8 cellular contexts compared by ENCODE assay signal in the genomic region with DNA sequence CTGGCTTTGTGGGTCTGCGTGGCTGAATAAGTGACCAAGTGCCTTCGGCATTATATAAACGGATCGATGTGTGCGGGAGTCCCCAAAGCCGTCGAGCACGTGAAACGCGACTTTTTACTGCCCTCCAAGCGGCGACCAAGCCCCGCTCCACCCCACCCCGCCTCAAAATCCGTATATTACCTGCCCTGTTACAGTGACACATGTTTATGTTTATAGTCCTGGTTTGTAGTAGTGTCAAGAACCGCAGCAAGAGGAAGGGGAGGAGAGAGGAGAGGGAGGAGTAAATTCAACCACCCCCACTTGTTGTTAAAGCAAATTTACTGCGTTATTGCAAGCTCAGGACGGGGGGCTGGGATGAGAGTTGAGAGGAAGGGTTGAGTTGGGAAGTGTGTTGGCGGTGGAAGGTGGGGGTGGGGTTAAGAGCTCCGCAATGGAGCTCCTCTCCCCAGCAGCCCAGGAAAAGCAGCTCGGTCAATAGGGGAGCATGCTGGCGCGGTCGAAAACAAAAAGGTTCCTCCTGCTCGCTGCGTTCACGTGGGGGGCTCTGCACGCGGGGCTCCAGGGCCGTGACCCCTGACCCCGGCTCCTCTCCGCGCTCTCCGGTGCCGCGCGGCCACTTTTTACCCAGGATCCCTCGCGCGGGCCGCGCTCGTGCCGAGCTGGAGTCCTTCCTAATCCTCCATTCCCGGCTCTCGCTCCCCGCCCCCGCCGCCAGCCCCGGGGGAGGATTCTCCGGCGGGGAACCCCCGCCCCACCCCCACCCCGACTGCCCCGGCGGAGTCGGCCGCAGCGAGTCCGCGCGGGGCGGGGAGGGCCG. TPM values are rescaled to one million over a fixed set of nuclear protein-coding genes. Genes with fewer than 3 reads are reported as not detected.
A peak's percentile ranks its signal among the peaks of the same experiment; 100 is the strongest.
DNase-seq lines count a peak whose midpoint lies in the region; ATAC-seq and TF ChIP-seq lines count a peak whose summit lies in the region.

TSS of gene SKIDA1 (minus strand) at position 316 of the 817 bp plus-strand sequence. CDS start 7,860 bp downstream, outside the sequence.

- no peak for TF ChIP-seq CTCF in GM10248 (IDR thresholded peaks at IDR 0.05; ENCODE audit: control extremely low read depth, extremely low read depth, low read depth, missing control alignments)

- POLR2A ChIA-PET in GM10248 (lab: Yijun Ruan, JAX): no interaction called here

- peak; percentile 71 for ATAC-seq in HG02759 (IDR thresholded peaks at IDR 0.05; ENCODE audit: unreplicated experiment)

- CTCF ChIA-PET in GM10248 (lab: Yijun Ruan, JAX): interaction anchor here (1.0 to 1.2 kb wide), 2 partner anchors 9 to 30 kb away, joined by 3 to 4 read pairs; no protein-coding TSS in a partner anchor

- DNase-seq in GM10248 (ENCODE audit: extremely low spot score): peak; percentile 60
- DNase-seq in NCI-H1436 treated with DMSO at 0.1 percent for 48 hours (lab: John Stamatoyannopoulos, UW): peak; percentile 73
- DNase-seq in T-helper 1 cell: peak; percentile 33 to 68 (median 50)
- peak; percentile 92 for DNase-seq in astrocyte of the hippocampus (ENCODE audit: low read depth, low spot score)
- peak; percentile 76 for DNase-seq in hepatic stellate cell (ENCODE audit: low spot score)
- peak; percentile 75 for DNase-seq in pulmonary artery endothelial cell (ENCODE audit: low read depth, low spot score)
- no peak for DNase-seq in HPDE6-E6E7 (ENCODE audit: extremely low spot score)

RNA-seq across cellular contexts. Expression of gene SKIDA1, which starts in this region (rescaled TPM):
- 0.33 and 0.46 TPM in 2 replicates for total RNA-seq in pulmonary artery endothelial cell

Comparison
In these comparisons a context has a peak if more than half of its experiments do, and no peak if none do; other contexts are left out.
1. Peak in DNase-seq in pulmonary artery endothelial cell; RNA of the gene not detected or under 1 TPM.